8 cellular contexts compared by ENCODE assay signal in the genomic region with DNA sequence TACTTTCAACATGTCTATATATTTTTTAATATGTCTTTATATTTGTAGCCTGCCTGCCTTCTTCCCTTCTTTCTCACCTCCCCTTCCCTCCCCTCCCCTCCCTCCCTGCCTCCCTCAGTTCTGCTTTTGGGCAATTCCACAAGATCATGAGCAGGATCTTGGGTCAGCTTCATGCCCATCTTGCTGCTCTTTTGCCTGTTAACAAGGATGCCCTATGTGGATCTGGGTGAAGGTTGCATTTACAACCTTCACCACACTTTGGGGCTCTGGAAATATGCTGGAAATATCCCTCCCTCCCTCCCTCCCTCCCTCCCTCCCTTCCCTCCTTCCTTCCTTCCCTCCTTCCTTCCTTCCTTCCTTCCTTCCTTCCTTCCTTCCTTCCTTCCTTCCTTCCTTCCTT.
"Had no signal": no experiment of that assay in that cellular context is flagged by ENCODE, and none has a peak within 500 bp of the region (broad histone marks: within the 10 kb centered on the region; RNA-seq: fewer than 3 reads in every experiment).

No MANE protein-coding gene starts in this region.

- H3K4me3 ChIP-seq: GM12878 had no signal

- ATAC-seq: GM12878 had no signal

- FAIRE-seq: G401.6, GM12878, GM12891, GM12892, GM18507, GM19239 had no signal

- DNase-seq: GDM1, GF-D8 had no signal
